Comparison of ENCODE assay signal across 10 cellular contexts in the genomic region with DNA sequence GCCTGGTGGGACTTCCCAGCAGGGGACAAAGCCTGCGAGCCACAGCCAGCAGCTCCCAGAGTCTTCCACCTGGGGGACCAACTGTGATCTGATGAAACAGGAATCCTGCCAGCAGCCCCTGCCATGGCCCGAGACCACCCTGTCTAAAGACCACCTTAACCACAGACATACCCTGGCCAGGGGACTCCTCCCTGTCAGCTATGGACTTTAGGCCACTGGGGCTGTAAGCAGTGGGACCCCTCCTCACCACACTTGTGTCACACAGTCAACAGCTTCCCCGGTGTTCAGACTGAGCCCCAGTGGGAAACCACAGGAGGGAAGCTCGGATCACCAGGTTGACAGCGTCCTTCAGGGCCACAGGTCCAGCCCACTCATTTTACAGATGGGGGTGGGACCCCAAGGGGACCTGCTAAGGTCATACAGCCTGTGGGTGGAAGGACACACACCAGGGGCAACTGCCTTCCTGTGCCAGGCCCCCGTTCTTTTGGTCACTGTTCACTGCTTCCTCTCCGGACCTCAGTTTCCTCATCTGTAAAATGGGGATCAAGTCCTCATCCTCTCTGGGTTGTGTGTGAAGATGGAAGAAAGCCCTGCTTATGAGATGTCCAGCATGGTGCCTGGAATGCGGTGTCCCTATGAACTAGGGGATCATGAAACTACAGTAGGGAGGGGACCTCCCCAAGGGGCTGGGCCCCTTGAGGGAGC. TPM values are rescaled to one million over a fixed set of nuclear protein-coding genes. Genes with fewer than 3 reads are reported as not detected.
DNase-seq lines count a peak whose midpoint lies in the region; ATAC-seq and TF ChIP-seq lines count a peak whose summit lies in the region.
"Had no signal": no experiment of that assay in that cellular context is flagged by ENCODE, and none has a peak within 500 bp of the region (broad histone marks: within the 10 kb centered on the region; RNA-seq: fewer than 3 reads in every experiment).

No MANE protein-coding gene starts in this region.

- H3K4me3 ChIP-seq in body of pancreas (no peak overlapping the region), lower lobe of right lung (peak overlapping the region; percentile 45), suprapubic skin (peak overlapping the region; percentile 36)

- H3K4me1 ChIP-seq in body of pancreas (peaks cover 69% of the 10 kb centered on the region), lower lobe of right lung (peaks cover 80% of the 10 kb centered on the region), suprapubic skin (peaks cover 89% of the 10 kb centered on the region)

- no peak for TF ChIP-seq CTCF in body of pancreas (IDR thresholded peaks at IDR 0.05)
- no peak for TF ChIP-seq CTCF in lower lobe of right lung (IDR thresholded peaks at IDR 0.05)
- TF ChIP-seq CTCF in suprapubic skin (IDR thresholded peaks at IDR 0.05) = no peak

- DNase-seq in HT1080 (ENCODE audit: low read depth) (peak; percentile 45), body of pancreas (no peak), lower lobe of right lung (no peak), suprapubic skin (ENCODE audit: low spot score in 2 of 2) (no peak), kidney tubule cell (ENCODE audit: low spot score) (no peak), NCI-H774 (lab: John Stamatoyannopoulos, UW) (no peak)
- DNase-seq: amniotic stem cell, NCI-H446 treated with DMSO at 0.1 percent for 48 hours had no signal

- intact Hi-C loops in body of pancreas (cut with DNase I) (no loop called here), lower lobe of right lung (cut with DNase I) (no loop called here)

- H3K9me3 ChIP-seq in body of pancreas (no peaks in the 10 kb centered on the region), lower lobe of right lung (no peaks in the 10 kb centered on the region), suprapubic skin (no peaks in the 10 kb centered on the region)

- no peaks in the 10 kb centered on the region for H3K27me3 ChIP-seq in body of pancreas
- no peaks in the 10 kb centered on the region for H3K27me3 ChIP-seq in lower lobe of right lung (ENCODE audit: low read depth)
- H3K27me3 ChIP-seq in suprapubic skin = no peaks in the 10 kb centered on the region

- no peak for ATAC-seq in body of pancreas
- ATAC-seq in lower lobe of right lung = peak in 1 of 2 donors; percentile 2
- ATAC-seq in GM21723 (IDR thresholded peaks at IDR 0.05; ENCODE audit: unreplicated experiment) = no peak
- no peak for ATAC-seq in GM19351 (IDR thresholded peaks at IDR 0.05; ENCODE audit: unreplicated experiment)

- H3K27ac ChIP-seq in body of pancreas (peak overlapping the region; percentile 79 to 92 (median 88)), lower lobe of right lung (peak overlapping the region; percentile 90), suprapubic skin (peak overlapping the region; percentile 80)

- 14 to 27% methylated on average over 3 to 8 of the region's 8 CpGs for WGBS in body of pancreas, 2 donors
- 46% methylated on average over 5 of the region's 8 CpGs for WGBS in suprapubic skin

- TF ChIP-seq POLR2A in body of pancreas (IDR thresholded peaks at IDR 0.05) = no peak
- TF ChIP-seq POLR2A in suprapubic skin (IDR thresholded peaks at IDR 0.05) = no peak

- no peak for TF ChIP-seq EP300 in suprapubic skin (IDR thresholded peaks at IDR 0.05)

- H3K36me3 ChIP-seq in body of pancreas (replicated peaks in 1 of 2; ENCODE audit: insufficient read depth in 1 of 2, low read depth in 2 of 2) = peaks cover 0 to 3% of the 10 kb centered on the region in 2 donors
- H3K36me3 ChIP-seq in lower lobe of right lung = peaks cover 25% of the 10 kb centered on the region
- peaks cover 25% of the 10 kb centered on the region for H3K36me3 ChIP-seq in suprapubic skin

RNA-seq across cellular contexts. Expression of gene EPHA2, which starts 11.4 kb away (rescaled TPM):
- 99.1 and 114 TPM in 2 replicates for total RNA-seq in HT1080 (2014; rRNA removed; shearing (Covaris generic))
- polyA plus RNA-seq in HT1080 (2015; cell fraction: cytosol; rRNA removed) = 162 and 178 TPM in 2 replicates
- 370 and 375 TPM in 2 replicates for polyA plus RNA-seq in HT1080 (2015; cell fraction: nucleus; rRNA removed)
- total RNA-seq in body of pancreas = 10 to 100 TPM; 19.5 to 26.7 TPM
- 20.4 TPM for total RNA-seq in lower lobe of right lung
- total RNA-seq in suprapubic skin = 100 to 1,000 TPM in 3 of 4 donors, 10 to 100 TPM in 1; 59.0 to 145 (median 104) TPM

Comparison
In these comparisons a context has a peak if more than half of its experiments do, and no peak if none do; other contexts are left out.
1. H3K4me3 ChIP-seq: peak in lower lobe of right lung (single experiment) and suprapubic skin (single experiment); none in body of pancreas (0 of 2).
2. Peak in every context shown above with its lines, with median percentiles within 50 percentile points of each other: H3K27ac ChIP-seq.